13 cellular contexts compared by ENCODE assay signal in the genomic region with DNA sequence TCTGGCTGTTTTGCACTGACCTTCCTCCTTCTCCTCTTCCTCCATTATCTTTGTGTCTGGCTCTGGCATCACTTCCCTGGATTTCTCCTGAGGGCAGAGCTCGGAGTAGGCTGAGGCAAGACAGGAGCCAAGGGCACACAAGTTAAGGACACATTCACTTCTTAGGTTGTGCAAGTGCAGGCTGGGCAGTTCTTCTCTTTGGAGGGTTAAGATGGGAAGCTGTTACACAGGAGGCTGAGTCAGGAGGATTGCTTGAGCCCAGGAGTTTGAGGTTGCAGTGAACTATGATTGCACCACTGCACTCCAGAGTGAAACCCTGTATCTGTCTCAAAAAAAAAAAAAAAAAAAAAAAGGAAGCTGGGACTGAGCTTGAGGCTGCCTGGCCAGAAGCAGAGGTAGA.
"Had no signal": no experiment of that assay in that cellular context is flagged by ENCODE, and none has a peak within 500 bp of the region (broad histone marks: within the 10 kb centered on the region; RNA-seq: fewer than 3 reads in every experiment).

No MANE protein-coding gene starts in this region.

- H3K9me3 Mint-ChIP-seq: activated CD4-positive, alpha-beta memory T cell treated with anti-CD3 and anti-CD28 coated beads, Interleukin-2, amount 10 ng/mL, durations not matched to agents 7 days and 5 days; activated naive CD8-positive, alpha-beta T cell treated with anti-CD3 and anti-CD28 coated beads, Interleukin-2, amount 10 ng/mL, durations not matched to agents 7 days and 5 days; natural killer cell had no signal

- H3K4me1 ChIP-seq: breast epithelium had no signal

- H3K27me3 Mint-ChIP-seq: activated CD4-positive, alpha-beta memory T cell treated with anti-CD3 and anti-CD28 coated beads, Interleukin-2, amount 10 ng/mL, durations not matched to agents 7 days and 5 days; type B pancreatic cell had no signal

- H3K27ac ChIP-seq: breast epithelium, foreskin keratinocyte, VCaP had no signal

- H3K36me3 Mint-ChIP-seq: activated naive CD8-positive, alpha-beta T cell treated with anti-CD3 and anti-CD28 coated beads, Interleukin-2, amount 10 ng/mL, durations not matched to agents 7 days and 5 days; natural killer cell; type B pancreatic cell had no signal

- H3K27me3 ChIP-seq: breast epithelium had no signal

- H3K36me3 ChIP-seq: breast epithelium had no signal

- H3K9me3 ChIP-seq: breast epithelium, mucosa of descending colon had no signal

- DNase-seq: activated CD4-positive, alpha-beta memory T cell treated with anti-CD3 and anti-CD28 coated beads, Interleukin-2, amount 10 ng/mL, durations not matched to agents 7 days and 5 days; activated naive CD8-positive, alpha-beta T cell treated with anti-CD3 and anti-CD28 coated beads, Interleukin-2, amount 10 ng/mL, durations not matched to agents 7 days and 5 days; aorta; foreskin keratinocyte; head of caudate nucleus; mucosa of descending colon; natural killer cell; stimulated activated CD4-positive, alpha-beta T cell treated with anti-CD3 and anti-CD28 coated beads, Interleukin-12 subunit alpha, Interleukin-12 subunit beta, amount 100 ng/mL, for 4 hours; stimulated activated naive CD4-positive, alpha-beta T cell treated with Interleukin-2 at 50 U/mL for 16 hours; T-helper 9 cell had no signal

- ATAC-seq: foreskin keratinocyte, mucosa of descending colon had no signal

- H3K4me3 ChIP-seq: breast epithelium, mucosa of descending colon had no signal

- H3K4me3 Mint-ChIP-seq: activated CD4-positive, alpha-beta memory T cell treated with anti-CD3 and anti-CD28 coated beads, Interleukin-2, amount 10 ng/mL, durations not matched to agents 7 days and 5 days; activated naive CD8-positive, alpha-beta T cell treated with anti-CD3 and anti-CD28 coated beads, Interleukin-2, amount 10 ng/mL, durations not matched to agents 7 days and 5 days; natural killer cell; type B pancreatic cell had no signal

- H3K27ac Mint-ChIP-seq: activated CD4-positive, alpha-beta memory T cell treated with anti-CD3 and anti-CD28 coated beads, Interleukin-2, amount 10 ng/mL, durations not matched to agents 7 days and 5 days; activated naive CD8-positive, alpha-beta T cell treated with anti-CD3 and anti-CD28 coated beads, Interleukin-2, amount 10 ng/mL, durations not matched to agents 7 days and 5 days; natural killer cell; type B pancreatic cell had no signal

- H3K4me1 Mint-ChIP-seq: activated CD4-positive, alpha-beta memory T cell treated with anti-CD3 and anti-CD28 coated beads, Interleukin-2, amount 10 ng/mL, durations not matched to agents 7 days and 5 days; natural killer cell had no signal
